In the genomic region with DNA sequence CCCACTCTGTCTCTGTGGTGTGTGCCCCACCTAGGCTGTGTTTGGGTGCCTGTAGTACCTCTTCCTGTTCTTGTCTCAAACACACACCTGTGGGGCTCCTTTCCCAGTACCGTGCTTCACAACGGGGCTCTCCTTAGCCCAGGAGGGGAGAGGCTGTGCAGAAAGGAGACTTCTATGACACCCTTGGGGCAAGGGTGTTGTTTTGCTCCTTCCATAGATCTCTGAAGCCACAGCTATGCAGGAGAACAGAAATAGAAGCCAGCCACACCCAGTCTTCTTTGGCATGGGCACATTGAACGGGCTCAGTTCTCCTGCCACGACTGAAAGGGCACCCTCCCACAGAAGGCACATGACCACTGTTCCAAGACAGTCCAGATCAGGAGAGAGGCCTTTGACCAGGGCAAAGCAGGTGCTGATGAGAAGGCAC, we compare ENCODE assay signal across 17 cellular contexts.
A peak's percentile ranks its signal among the peaks of the same experiment; 100 is the strongest.
DNase-seq lines count a peak whose midpoint lies in the region; ATAC-seq, FAIRE-seq and TF ChIP-seq lines count a peak whose summit lies in the region.
"Had no signal": no experiment of that assay in that cellular context is flagged by ENCODE, and none has a peak within 500 bp of the region (broad histone marks: within the 10 kb centered on the region; RNA-seq: fewer than 3 reads in every experiment).

No MANE protein-coding gene starts in this region.

- CTCF ChIA-PET in MCF 10A (lab: Yijun Ruan, JAX): interaction anchor here (1.3 kb wide), 2 partner anchors 10 to 18 kb away, joined by 3 to 7 read pairs; no protein-coding TSS in a partner anchor

- H3K36me3 Mint-ChIP-seq in MCF 10A (ENCODE audit: insufficient read depth, unreplicated experiment): no peaks in the 10 kb centered on the region
- H3K36me3 Mint-ChIP-seq: memory B cell had no signal

- no peaks in the 10 kb centered on the region for H3K9me3 Mint-ChIP-seq in stimulated activated naive CD8-positive, alpha-beta T cell treated with anti-CD3 and anti-CD28 coated beads, Interleukin-15, amount 100 ng/mL, for 72 hours
- no peaks in the 10 kb centered on the region for H3K9me3 Mint-ChIP-seq in MCF 10A (ENCODE audit: unreplicated experiment)
- H3K9me3 Mint-ChIP-seq: memory B cell had no signal

- H3K4me3 Mint-ChIP-seq in stimulated activated naive CD8-positive, alpha-beta T cell treated with anti-CD3 and anti-CD28 coated beads, Interleukin-15, amount 100 ng/mL, for 72 hours: no peak overlapping the region
- peak overlapping the region; percentile 44 for H3K4me3 Mint-ChIP-seq in MCF 10A (ENCODE audit: unreplicated experiment)
- H3K4me3 Mint-ChIP-seq: B cell, memory B cell had no signal

- no peaks in the 10 kb centered on the region for H3K9me3 ChIP-seq in mesenchymal stem cell (ENCODE audit: control insufficient read depth, low read length)
- H3K9me3 ChIP-seq: esophagus muscularis mucosa had no signal

- H2BK120ac ChIP-seq in mesenchymal stem cell (ENCODE audit: low read depth, low read length): no peak overlapping the region

- H2AFZ ChIP-seq in mesenchymal stem cell (ENCODE audit: low read depth, low read length): no peak overlapping the region

- peak; percentile 61 for FAIRE-seq in urothelium cell line (lab: Jason Lieb, UNC)
- FAIRE-seq: GM12891, TTC549 had no signal

- 93% methylated on average over 4 of the region's 4 CpGs for WGBS in mesenchymal stem cell

- POLR2A ChIA-PET in MCF 10A (lab: Yijun Ruan, JAX): interaction anchor here (0.7 to 2.1 kb wide), 5 partner anchors 16 to 1089 kb away, joined by 3 to 5 read pairs (median 3); no protein-coding TSS in a partner anchor

- peaks cover 0 to 3% of the 10 kb centered on the region in 2 experiments for H3K36me3 ChIP-seq in mesenchymal stem cell (ENCODE audit: control insufficient read depth in 1 of 2, insufficient read depth in 2 of 2, low read depth in 1 of 2, low read length in 2 of 2)
- H3K36me3 ChIP-seq: esophagus muscularis mucosa had no signal

- H2BK12ac ChIP-seq in mesenchymal stem cell (ENCODE audit: low read length in 2 of 2): peak overlapping the region; percentile 18 to 47

- intact Hi-C loops in MCF 10A (cut with micrococcal nuclease): no loop called here

- no peak overlapping the region for H4K91ac ChIP-seq in mesenchymal stem cell (ENCODE audit: low read length)

- no peak overlapping the region for H4K8ac ChIP-seq in mesenchymal stem cell (ENCODE audit: low read length)

- no peak for TF ChIP-seq CTCF in MCF 10A (IDR thresholded peaks at IDR 0.05; ENCODE audit: unreplicated experiment)

- H2AK5ac ChIP-seq in mesenchymal stem cell (ENCODE audit: low read length, severe bottlenecking): no peak overlapping the region

- no peak overlapping the region for H3K4me2 ChIP-seq in mesenchymal stem cell (ENCODE audit: low read length, poor library complexity, severe bottlenecking)

- H3K4me1 Mint-ChIP-seq in stimulated activated naive CD8-positive, alpha-beta T cell treated with anti-CD3 and anti-CD28 coated beads, Interleukin-15, amount 100 ng/mL, for 72 hours: peaks cover 27% of the 10 kb centered on the region
- peaks cover 22% of the 10 kb centered on the region for H3K4me1 Mint-ChIP-seq in MCF 10A (ENCODE audit: insufficient read depth, unreplicated experiment)
- H3K4me1 Mint-ChIP-seq: B cell, memory B cell had no signal

- peaks cover 0 to 4% of the 10 kb centered on the region in 2 experiments for H3K27me3 ChIP-seq in mesenchymal stem cell (ENCODE audit: control insufficient read depth in 1 of 2, insufficient read depth in 1 of 2, low read length in 2 of 2)
- H3K27me3 ChIP-seq: esophagus muscularis mucosa had no signal

- peak overlapping the region in 1 of 2 donors; percentile 63 for H3K27ac Mint-ChIP-seq in stimulated activated naive CD8-positive, alpha-beta T cell treated with anti-CD3 and anti-CD28 coated beads, Interleukin-15, amount 100 ng/mL, for 72 hours
- peak overlapping the region; percentile 90 for H3K27ac Mint-ChIP-seq in MCF 10A (ENCODE audit: low read depth, unreplicated experiment)
- H3K27ac Mint-ChIP-seq: B cell, memory B cell had no signal

- no peak overlapping the region for H3K14ac ChIP-seq in mesenchymal stem cell (ENCODE audit: low read length in 2 of 2)

- H3K9ac ChIP-seq in mesenchymal stem cell (ENCODE audit: low read length): no peak overlapping the region

- no peak for DNase-seq in stimulated activated naive CD8-positive, alpha-beta T cell treated with anti-CD3 and anti-CD28 coated beads, Interleukin-15, amount 100 ng/mL, for 72 hours
- no peak for DNase-seq in stimulated activated naive CD8-positive, alpha-beta T cell treated with anti-CD3 and anti-CD28 coated beads, Interleukin-15, Interleukin-2, amounts not matched to agents 100 U/mL and 50 U/mL, for 24 hours
- DNase-seq in MCF 10A (ENCODE audit: unreplicated experiment): peak; percentile 31
- DNase-seq in mesenchymal stem cell: no peak
- DNase-seq in urothelium cell line (ENCODE audit: low spot score): no peak
- no peak for DNase-seq in stimulated activated CD4-positive, alpha-beta T cell treated with anti-CD3 and anti-CD28 coated beads, Interleukin-4, amount 100 ng/mL, for 24 hours
- DNase-seq in DMS 273 treated with DMSO at 0.1 percent for 48 hours (lab: John Stamatoyannopoulos, UW): no peak
- DNase-seq: activated CD8-positive, alpha-beta memory T cell treated with anti-CD3 and anti-CD28 coated beads for 24 hours; activated naive CD4-positive, alpha-beta T cell treated with anti-CD3 and anti-CD28 coated beads, Interleukin-2, amount 50 U/mL, for 16 hours; NCI-H748 treated with DMSO at 0.1 percent for 48 hours; stimulated activated CD4-positive, alpha-beta T cell treated with anti-CD3 and anti-CD28 coated beads, Interleukin-4, amount 100 ng/mL, for 1 hour had no signal

- no TSS peak for BruUV-seq in MCF 10A (replicated peaks; lab: Mats Ljungman, UMichigan)

- H3K4me1 ChIP-seq in mesenchymal stem cell (ENCODE audit: control insufficient read depth, insufficient read depth, low read depth, low read length): peaks cover 3% of the 10 kb centered on the region

- H2BK5ac ChIP-seq in mesenchymal stem cell (ENCODE audit: low read depth, low read length, poor library complexity, severe bottlenecking): no peak overlapping the region

- H3K27ac ChIP-seq in mesenchymal stem cell (ENCODE audit: low read length, poor library complexity, severe bottlenecking): no peak overlapping the region
- H3K27ac ChIP-seq: esophagus muscularis mucosa had no signal

- no peak overlapping the region for H3K4me3 ChIP-seq in mesenchymal stem cell (ENCODE audit: insufficient read depth in 1 of 2, low read depth in 1 of 2, low read length in 2 of 2)
- H3K4me3 ChIP-seq: esophagus muscularis mucosa had no signal

- peak; percentile 35 for ATAC-seq in stimulated activated naive CD8-positive, alpha-beta T cell treated with anti-CD3 and anti-CD28 coated beads, Interleukin-15, amount 100 ng/mL, for 72 hours
- ATAC-seq in stimulated activated naive CD8-positive, alpha-beta T cell treated with anti-CD3 and anti-CD28 coated beads, Interleukin-15, Interleukin-2, amounts not matched to agents 100 U/mL and 50 U/mL, for 24 hours: no peak
- no peak for ATAC-seq in HG02678 (IDR thresholded peaks at IDR 0.05; ENCODE audit: unreplicated experiment)

- H2BK15ac ChIP-seq in mesenchymal stem cell (ENCODE audit: low read depth, poor library complexity, severe bottlenecking): no peak overlapping the region

- H3K4ac ChIP-seq in mesenchymal stem cell (ENCODE audit: low read depth in 1 of 2, low read length in 2 of 2): peak overlapping the region in 1 of 2 experiments; percentile 57

- H3K27me3 Mint-ChIP-seq in stimulated activated naive CD8-positive, alpha-beta T cell treated with anti-CD3 and anti-CD28 coated beads, Interleukin-15, amount 100 ng/mL, for 72 hours: no peaks in the 10 kb centered on the region
- no peaks in the 10 kb centered on the region for H3K27me3 Mint-ChIP-seq in MCF 10A (ENCODE audit: insufficient read depth, unreplicated experiment)

- H3K18ac ChIP-seq in mesenchymal stem cell (ENCODE audit: low read depth in 1 of 2, low read length in 2 of 2): no peak overlapping the region

- H3K23ac ChIP-seq in mesenchymal stem cell (ENCODE audit: low read length in 2 of 2): no peak overlapping the region

- no peaks in the 10 kb centered on the region for H3K79me1 ChIP-seq in mesenchymal stem cell (replicated peaks; ENCODE audit: low read length, poor library complexity, severe bottlenecking)
